In the genomic region with DNA sequence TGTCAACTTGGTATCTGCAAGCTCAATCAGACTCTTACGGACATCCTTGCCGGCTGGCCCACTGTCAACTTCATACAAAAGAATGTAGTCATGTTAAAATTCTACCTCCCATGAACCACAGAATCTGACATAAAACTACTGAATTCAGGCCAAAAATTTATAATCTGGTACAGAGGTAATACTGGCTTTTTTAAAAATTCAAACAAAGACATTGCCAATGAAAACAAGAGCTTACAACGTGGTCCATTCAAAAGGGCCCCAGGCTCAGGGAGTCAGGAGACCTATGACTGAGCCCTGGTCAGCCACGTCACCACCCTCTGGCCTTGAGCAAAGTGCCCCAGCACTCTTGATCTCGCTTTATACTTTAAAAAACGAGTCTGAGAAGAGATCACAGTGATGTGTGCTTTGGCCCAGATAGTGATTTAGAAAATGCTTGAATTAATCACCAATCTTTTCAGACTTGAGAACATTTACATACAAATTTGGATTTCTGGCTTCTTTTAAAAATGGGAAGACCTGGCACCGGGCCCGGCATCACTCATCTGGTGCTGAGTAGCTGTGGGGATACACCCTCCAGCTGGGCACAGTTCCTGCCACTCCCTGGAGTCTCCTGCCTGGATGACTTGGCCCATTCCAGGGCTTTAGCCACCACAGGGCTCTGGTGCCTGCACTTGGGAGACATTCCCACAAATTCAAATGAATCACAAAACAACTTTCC, we compare ENCODE assay signal across 7 cellular contexts.
A peak's percentile ranks its signal among the peaks of the same experiment; 100 is the strongest.
DNase-seq lines count a peak whose midpoint lies in the region; ATAC-seq, FAIRE-seq and TF ChIP-seq lines count a peak whose summit lies in the region.

No MANE protein-coding gene starts in this region.

- H3K36me3 ChIP-seq in fibroblast of lung (ENCODE audit: control insufficient read depth, insufficient read depth, low read length): no peaks in the 10 kb centered on the region
- no peaks in the 10 kb centered on the region for H3K36me3 ChIP-seq in pancreas

- H3K9ac ChIP-seq in fibroblast of lung (ENCODE audit: insufficient read depth, low read length): no peak overlapping the region

- no peaks in the 10 kb centered on the region for H3K27me3 ChIP-seq in fibroblast of lung (ENCODE audit: control insufficient read depth, insufficient read depth, low read length)
- H3K27me3 ChIP-seq in pancreas: no peaks in the 10 kb centered on the region

- H3K9me3 ChIP-seq in fibroblast of lung (ENCODE audit: control insufficient read depth, insufficient read depth, low read depth, low read length): no peaks in the 10 kb centered on the region
- no peaks in the 10 kb centered on the region for H3K9me3 ChIP-seq in pancreas

- H4K20me1 ChIP-seq in fibroblast of lung (ENCODE audit: control insufficient read depth, extremely low read depth, insufficient read depth, low read length): no peaks in the 10 kb centered on the region

- H3K4me1 ChIP-seq in fibroblast of lung (ENCODE audit: control insufficient read depth, extremely low read depth, insufficient read depth, low read length) (peaks cover 30% of the 10 kb centered on the region), pancreas (peaks cover 7 to 18% (median 9%) of the 10 kb centered on the region in 3 donors)

- peak overlapping the region; percentile 21 for H3K4me2 ChIP-seq in fibroblast of lung (ENCODE audit: extremely low read depth, insufficient read depth, low read length)

- no peak for TF ChIP-seq CTCF in fibroblast of lung (conservative IDR thresholded peaks at IDR 0.05 in 1 of 2, IDR thresholded peaks at IDR 0.05 in 1 of 2; ENCODE audit: low read depth in 1 of 2, low read length in 2 of 2)
- TF ChIP-seq CTCF in pancreas (IDR thresholded peaks at IDR 0.05): no peak

- 39 to 48% methylated on average over 8 of the region's 8 CpGs for WGBS in pancreas, 2 donors

- H2AFZ ChIP-seq in fibroblast of lung (ENCODE audit: low read length): no peak overlapping the region

- peak; percentile 60 to 79 (median 72) for ATAC-seq in pancreas
- ATAC-seq in GM18870 (IDR thresholded peaks at IDR 0.05; ENCODE audit: unreplicated experiment): no peak
- no peak for ATAC-seq in HG02763 (IDR thresholded peaks at IDR 0.05; ENCODE audit: unreplicated experiment)

- intact Hi-C loops in pancreas (cut with DNase I): no loop called here

- H3K4me3 ChIP-seq in fibroblast of lung (replicated peaks in 1 of 4; ENCODE audit: control extremely low read depth in 1 of 4, insufficient read depth in 1 of 4, low read depth in 3 of 4, low read length in 4 of 4) (no peak overlapping the region), pancreas (no peak overlapping the region)

- no peak for DNase-seq in GM18507 (ENCODE audit: extremely low spot score, insufficient read length, low read depth)
- DNase-seq in RCC 7860 (ENCODE audit: low spot score): peak; percentile 93
- DNase-seq in fibroblast of lung (ENCODE audit: low read depth in 2 of 2): peak; percentile 98 to 99
- DNase-seq in pancreas: peak in 3 of 6 donors; percentile 17 to 31 (median 27)
- DNase-seq in NCI-H524 treated with DMSO at 0.1 percent for 48 hours (lab: John Stamatoyannopoulos, UW): no peak

- FAIRE-seq in GM18507 (lab: Jason Lieb, UNC) (peak; percentile 15), RCC 7860 (lab: Jason Lieb, UNC) (peak; percentile 93), pancreas (lab: Jason Lieb, UNC) (no peak)

- H3K79me2 ChIP-seq in fibroblast of lung (ENCODE audit: control insufficient read depth, insufficient read depth, low read length): peaks cover 26% of the 10 kb centered on the region

- peak overlapping the region; percentile 49 for H3K27ac ChIP-seq in fibroblast of lung (ENCODE audit: insufficient read depth, low read length)
- H3K27ac ChIP-seq in pancreas: peak overlapping the region in 2 of 4 donors; percentile 4 to 30

Comparison
In these comparisons a context has a peak if more than half of its experiments do, and no peak if none do; other contexts are left out.
1. DNase-seq: peak in RCC 7860 (single experiment) and fibroblast of lung (2 of 2); none in GM18507 (single experiment) and NCI-H524 treated with DMSO at 0.1 percent for 48 hours (single experiment).
2. ATAC-seq: peak in pancreas (4 of 4); none in GM18870 (single experiment) and HG02763 (single experiment).